Comparison of ENCODE assay signal across 9 cellular contexts in the genomic region with DNA sequence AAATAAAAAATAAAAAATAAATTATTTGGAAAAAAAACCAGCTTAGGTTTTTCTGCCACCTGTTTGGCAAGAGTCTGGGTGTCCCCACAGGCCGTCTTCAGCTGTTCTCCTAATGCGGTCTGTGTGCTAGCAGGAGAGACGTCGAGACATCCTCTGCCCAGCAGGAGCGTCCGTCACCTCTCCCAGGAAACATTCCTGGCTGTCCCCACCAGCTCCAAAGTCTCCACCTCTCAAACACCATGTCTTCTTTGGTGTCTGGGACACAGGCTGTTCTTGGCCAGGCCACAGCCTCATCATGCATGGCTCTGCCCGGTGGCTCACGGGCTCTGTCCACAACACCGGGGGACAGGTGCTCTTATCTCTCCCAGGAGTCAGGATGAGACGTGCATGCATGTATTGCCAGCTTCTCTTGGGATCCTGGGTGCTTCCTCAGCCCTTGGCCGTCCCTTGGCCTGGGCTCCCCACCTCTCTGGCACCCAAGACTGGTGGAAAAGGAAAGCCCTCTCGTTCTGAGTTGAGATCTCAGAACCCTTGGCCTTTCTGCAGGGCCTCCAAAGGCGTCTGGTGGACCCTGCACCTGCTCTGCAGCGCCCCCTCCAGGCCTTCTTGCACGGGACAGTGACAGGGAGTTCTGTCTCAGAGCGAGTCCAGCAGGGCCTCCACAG.
DNase-seq lines count a peak whose midpoint lies in the region; ATAC-seq and TF ChIP-seq lines count a peak whose summit lies in the region.
"Had no signal": no experiment of that assay in that cellular context is flagged by ENCODE, and none has a peak within 500 bp of the region (broad histone marks: within the 10 kb centered on the region; RNA-seq: fewer than 3 reads in every experiment).

No MANE protein-coding gene starts in this region.

- no TSS peak for BruUV-seq in Caco-2 (replicated peaks; lab: Mats Ljungman, UMichigan)

- TF ChIP-seq CTCF in Caco-2 (IDR thresholded peaks at IDR 0.05; ENCODE audit: insufficient read depth in 1 of 2, low read depth in 1 of 2, low read length in 1 of 2, severe bottlenecking in 1 of 2, unreplicated experiment in 1 of 2): peak; percentile 47 to 71
- TF ChIP-seq CTCF in activated B cell treated with CpG ODN at 0.5 μM for 24 hours (IDR thresholded peaks at IDR 0.05): no peak
- TF ChIP-seq CTCF in fibroblast of villous mesenchyme (IDR thresholded peaks at IDR 0.05; ENCODE audit: insufficient read depth, low read depth, low read length): peak; percentile 74

- peaks cover 50% of the 10 kb centered on the region for H3K4me1 ChIP-seq in Caco-2

- H3K36me3 ChIP-seq in Caco-2 (ENCODE audit: control insufficient read depth, insufficient read depth, low read length): no peaks in the 10 kb centered on the region

- H3K36me3 Mint-ChIP-seq in Caco-2 (ENCODE audit: insufficient read depth, unreplicated experiment) (no peaks in the 10 kb centered on the region), activated B cell treated with CpG ODN at 0.5 μM for 24 hours (ENCODE audit: low read depth) (no peaks in the 10 kb centered on the region)
- H3K36me3 Mint-ChIP-seq: IgD-negative memory B cell had no signal

- CTCF ChIA-PET in Caco-2 (lab: Charles Lee): interaction anchor here (0.5 to 0.7 kb wide), 2 partner anchors 81 to 84 kb away, joined by 3 to 6 read pairs; no protein-coding TSS in a partner anchor
- CTCF ChIA-PET in activated B cell treated with CpG ODN at 0.5 μM for 24 hours (lab: Charles Lee): interaction anchor here (0.9 to 1.8 kb wide), 2 partner anchors 46 to 178 kb away, joined by 3 to 8 read pairs; no protein-coding TSS in a partner anchor

- peak; percentile 75 to 78 for DNase-seq in Caco-2
- DNase-seq in HUDEP-2 (lab: John Stamatoyannopoulos, UW; ENCODE audit: unreplicated experiment in 76 of 76): peak in 74 of 76 experiments; percentile 32 to 98 (median 90)
- DNase-seq in activated B cell treated with CpG ODN at 0.5 μM for 24 hours: no peak
- DNase-seq in fibroblast of villous mesenchyme (ENCODE audit: low read depth): peak; percentile 47
- peak; percentile 33 to 67 for DNase-seq in stimulated activated CD4-positive, alpha-beta T cell treated with anti-CD3 and anti-CD28 coated beads, Interleukin-4, amount 100 ng/mL, for 48 hours (ENCODE audit: low read depth in 2 of 2)
- DNase-seq in epidermal melanocyte (ENCODE audit: insufficient read length, low spot score): no peak

- peaks cover 36% of the 10 kb centered on the region for H3K4me1 Mint-ChIP-seq in Caco-2 (ENCODE audit: low read depth, unreplicated experiment)
- peaks cover 36% of the 10 kb centered on the region for H3K4me1 Mint-ChIP-seq in activated B cell treated with CpG ODN at 0.5 μM for 24 hours

- peak; percentile 28 for ATAC-seq in activated B cell treated with CpG ODN at 0.5 μM for 24 hours (ENCODE audit: low read depth)
- ATAC-seq in GM19455 (IDR thresholded peaks at IDR 0.05; ENCODE audit: unreplicated experiment): no peak
- ATAC-seq in HG02571 (IDR thresholded peaks at IDR 0.05; ENCODE audit: unreplicated experiment): no peak

- H3K27me3 Mint-ChIP-seq in Caco-2 (ENCODE audit: insufficient read depth, unreplicated experiment) (no peaks in the 10 kb centered on the region), activated B cell treated with CpG ODN at 0.5 μM for 24 hours (peaks cover 2% of the 10 kb centered on the region)

- POLR2A ChIA-PET in Caco-2 (lab: Charles Lee) (interaction anchor here (0.8 kb wide), 1 partner anchor 70 kb away, joined by 4 read pairs; no protein-coding TSS in a partner anchor), activated B cell treated with CpG ODN at 0.5 μM for 24 hours (lab: Charles Lee) (interaction anchor here (1.2 to 4.9 kb wide), 4 partner anchors 8 to 46 kb away, joined by 4 to 37 read pairs (median 10); no protein-coding TSS in a partner anchor)

- H3K9me3 Mint-ChIP-seq in Caco-2 (ENCODE audit: unreplicated experiment): no peaks in the 10 kb centered on the region
- no peaks in the 10 kb centered on the region for H3K9me3 Mint-ChIP-seq in activated B cell treated with CpG ODN at 0.5 μM for 24 hours
- H3K9me3 Mint-ChIP-seq: IgD-negative memory B cell had no signal

- intact Hi-C loops in Caco-2 (cut with micrococcal nuclease; ENCODE audit: unreplicated experiment): loop anchor here (10.0 kb wide), 1 partner anchor 181 kb away; a partner anchor contains a TSS
- intact Hi-C loops in activated B cell treated with CpG ODN at 0.5 μM for 24 hours (cut with micrococcal nuclease): no loop called here

- H3K9me3 ChIP-seq in Caco-2: no peaks in the 10 kb centered on the region

- H3K27ac Mint-ChIP-seq in Caco-2 (ENCODE audit: unreplicated experiment) (peak overlapping the region; percentile 90), activated B cell treated with CpG ODN at 0.5 μM for 24 hours (no peak overlapping the region)
- H3K27ac Mint-ChIP-seq: IgD-negative memory B cell had no signal

- H3K4me3 ChIP-seq in Caco-2 (ENCODE audit: low read depth, low read length): no peak overlapping the region
- no peak overlapping the region for H3K4me3 ChIP-seq in fibroblast of villous mesenchyme (ENCODE audit: low read depth, low read length)

- H3K27me3 ChIP-seq in Caco-2 (replicated peaks; ENCODE audit: control insufficient read depth, insufficient read depth, low read length): no peaks in the 10 kb centered on the region

- H3K4me3 Mint-ChIP-seq in Caco-2 (ENCODE audit: unreplicated experiment): no peak overlapping the region
- H3K4me3 Mint-ChIP-seq in activated B cell treated with CpG ODN at 0.5 μM for 24 hours: no peak overlapping the region

Comparison
In these comparisons a context has a peak if more than half of its experiments do, and no peak if none do; other contexts are left out.
1. DNase-seq: peak in Caco-2 (2 of 2), HUDEP-2 (74 of 76), fibroblast of villous mesenchyme (single experiment) and stimulated activated CD4-positive, alpha-beta T cell treated with anti-CD3 and anti-CD28 coated beads, Interleukin-4, amount 100 ng/mL, for 48 hours (2 of 2); none in activated B cell treated with CpG ODN at 0.5 μM for 24 hours (single experiment) and epidermal melanocyte (single experiment).